ENCODE assay signal across 13 cellular contexts in the genomic region with DNA sequence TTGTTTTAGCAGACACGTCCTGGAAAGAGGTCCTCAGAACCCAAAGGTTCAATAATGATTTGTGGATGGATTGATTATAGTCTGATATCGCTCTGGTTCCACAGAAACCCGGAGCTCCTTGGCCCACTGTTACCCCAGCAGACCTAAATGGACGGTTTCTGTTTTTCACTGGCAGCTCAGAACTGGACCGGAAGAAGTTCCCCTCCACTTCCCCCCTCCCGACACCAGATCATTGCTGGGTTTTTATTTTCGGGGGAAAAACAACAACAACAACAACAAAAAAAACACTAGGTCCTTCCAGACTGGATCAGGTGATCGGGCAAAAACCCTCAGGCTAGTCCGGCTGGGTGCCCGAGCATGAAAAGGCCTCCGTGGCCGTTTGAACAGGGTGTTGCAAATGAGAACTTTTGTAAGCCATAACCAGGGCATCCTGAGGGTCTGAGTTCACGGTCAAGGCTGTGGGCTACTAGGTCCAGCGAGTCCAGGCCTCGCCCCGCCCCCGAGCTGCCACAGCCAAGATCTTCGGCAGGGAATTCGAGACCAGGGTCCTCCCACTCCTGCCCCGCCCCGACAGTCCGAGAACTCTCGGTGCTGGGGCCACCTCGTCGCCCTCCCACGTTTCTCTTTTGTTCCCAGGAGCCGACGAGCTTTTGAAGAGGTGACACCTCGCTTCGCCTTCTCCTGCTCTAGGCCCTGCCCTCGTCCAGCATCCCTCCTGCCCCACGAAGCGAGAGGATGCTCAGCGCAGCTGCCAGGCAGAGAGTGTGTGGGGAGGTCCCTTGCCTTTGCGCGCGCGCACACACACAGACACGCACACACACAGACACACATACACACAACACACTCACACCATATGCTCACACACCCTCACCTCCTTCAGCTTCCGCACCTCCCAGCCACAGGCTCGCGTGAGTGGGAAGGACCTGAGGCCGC. TPM values are rescaled to one million over a fixed set of nuclear protein-coding genes. Genes with fewer than 3 reads are reported as not detected.
DNase-seq lines count a peak whose midpoint lies in the region; ATAC-seq and TF ChIP-seq lines count a peak whose summit lies in the region.
"Had no signal": no experiment of that assay in that cellular context is flagged by ENCODE, and none has a peak within 500 bp of the region (broad histone marks: within the 10 kb centered on the region; RNA-seq: fewer than 3 reads in every experiment).

No MANE protein-coding gene starts in this region.

- no peak overlapping the region for H3K27ac Mint-ChIP-seq in activated naive CD8-positive, alpha-beta T cell treated with anti-CD3 and anti-CD28 coated beads, Interleukin-2, amount 50 U/mL, for 24 hours
- no peak overlapping the region for H3K27ac Mint-ChIP-seq in immature natural killer cell

- H3K27me3 ChIP-seq in right cardiac atrium (ENCODE audit: control insufficient read depth, insufficient read depth) (peaks cover 8% of the 10 kb centered on the region), upper lobe of right lung (peaks cover 98% of the 10 kb centered on the region)

- H3K4me1 Mint-ChIP-seq in activated naive CD8-positive, alpha-beta T cell treated with anti-CD3 and anti-CD28 coated beads, Interleukin-2, amount 50 U/mL, for 24 hours: peaks cover 24% of the 10 kb centered on the region
- H3K4me1 Mint-ChIP-seq in immature natural killer cell: peaks cover 15% of the 10 kb centered on the region in 2 donors

- H3K36me3 Mint-ChIP-seq in activated naive CD8-positive, alpha-beta T cell treated with anti-CD3 and anti-CD28 coated beads, Interleukin-2, amount 50 U/mL, for 24 hours (ENCODE audit: low read depth): peaks cover 9% of the 10 kb centered on the region
- H3K36me3 Mint-ChIP-seq in immature natural killer cell: peaks cover 0 to 8% (median 5%) of the 10 kb centered on the region in 3 donors

- peaks cover 6% of the 10 kb centered on the region for H3K9me3 Mint-ChIP-seq in activated naive CD8-positive, alpha-beta T cell treated with anti-CD3 and anti-CD28 coated beads, Interleukin-2, amount 50 U/mL, for 24 hours
- peaks cover 5 to 47% (median 16%) of the 10 kb centered on the region in 6 donors for H3K9me3 Mint-ChIP-seq in immature natural killer cell

- no peaks in the 10 kb centered on the region for H3K4me1 ChIP-seq in right cardiac atrium (ENCODE audit: control insufficient read depth, insufficient read depth, low read length)
- H3K4me1 ChIP-seq in upper lobe of right lung: no peaks in the 10 kb centered on the region

- H3K27ac ChIP-seq in right cardiac atrium (ENCODE audit: low read length) (no peak overlapping the region), upper lobe of right lung (no peak overlapping the region), coronary artery (no peak overlapping the region)
- H3K27ac ChIP-seq: C4-2B, neutrophil had no signal

- no peak for TF ChIP-seq CTCF in upper lobe of right lung (IDR thresholded peaks at IDR 0.05)
- no peak for TF ChIP-seq CTCF in coronary artery (IDR thresholded peaks at IDR 0.05)

- H3K4me3 ChIP-seq in right cardiac atrium (ENCODE audit: low read length) (no peak overlapping the region), upper lobe of right lung (no peak overlapping the region), coronary artery (no peak overlapping the region)

- 8% methylated on average over 43 of the region's 43 CpGs for WGBS in right cardiac atrium

- H3K27me3 Mint-ChIP-seq in activated naive CD8-positive, alpha-beta T cell treated with anti-CD3 and anti-CD28 coated beads, Interleukin-2, amount 50 U/mL, for 24 hours: peaks cover 94% of the 10 kb centered on the region
- H3K27me3 Mint-ChIP-seq in immature natural killer cell (ENCODE audit: low read depth in 3 of 3): peaks cover 69 to 91% (median 82%) of the 10 kb centered on the region in 3 donors

- no peaks in the 10 kb centered on the region for H3K9me3 ChIP-seq in right cardiac atrium (ENCODE audit: control insufficient read depth, low read length)
- H3K9me3 ChIP-seq in upper lobe of right lung: no peaks in the 10 kb centered on the region
- H3K9me3 ChIP-seq: neutrophil had no signal

- no peaks in the 10 kb centered on the region for H3K36me3 ChIP-seq in upper lobe of right lung
- H3K36me3 ChIP-seq: neutrophil had no signal

- peak overlapping the region; percentile 11 for H3K4me3 Mint-ChIP-seq in activated naive CD8-positive, alpha-beta T cell treated with anti-CD3 and anti-CD28 coated beads, Interleukin-2, amount 50 U/mL, for 24 hours
- H3K4me3 Mint-ChIP-seq in immature natural killer cell: peak overlapping the region in 4 of 5 donors; percentile 18 to 61 (median 40)

- intact Hi-C loops in right cardiac atrium (cut with DNase I) (no loop called here), cardiac septum (cut with DNase I) (loop anchor here (5.0 kb wide), 1 partner anchor 33 kb away; no protein-coding TSS in a partner anchor), upper lobe of right lung (cut with DNase I) (no loop called here)

- peak; percentile 11 for ATAC-seq in right cardiac atrium
- no peak for ATAC-seq in activated naive CD8-positive, alpha-beta T cell treated with anti-CD3 and anti-CD28 coated beads, Interleukin-2, amount 50 U/mL, for 24 hours
- ATAC-seq in upper lobe of right lung: peak; percentile 33
- ATAC-seq in GM21367 (IDR thresholded peaks at IDR 0.05; ENCODE audit: unreplicated experiment): no peak

- DNase-seq in right cardiac atrium (peak in 1 of 3 donors; percentile 11), cardiac septum (ENCODE audit: low spot score) (no peak), immature natural killer cell (no peak), upper lobe of right lung (no peak), coronary artery (ENCODE audit: low spot score) (no peak), 8988T (no peak)
- DNase-seq in activated naive CD8-positive, alpha-beta T cell treated with anti-CD3 and anti-CD28 coated beads, Interleukin-2, amount 50 U/mL, for 24 hours: no peak
- DNase-seq: NCI-H446; SHP77 treated with DMSO at 0.1 percent for 48 hours; stimulated activated CD4-positive, alpha-beta T cell treated with anti-CD3 and anti-CD28 coated beads, Interleukin-1b, Interleukin-23, amount 100 ng/mL, for 48 hours had no signal

RNA-seq across cellular contexts. Expression of gene ZIC2, which starts 8.7 kb away (rescaled TPM):
- total RNA-seq in right cardiac atrium: not detected
- not detected for polyA plus RNA-seq in right cardiac atrium
- not detected for total RNA-seq in cardiac septum
- polyA plus RNA-seq in immature natural killer cell: not detected
- not detected for total RNA-seq in upper lobe of right lung

RNA-seq across cellular contexts. Expression of gene ZIC5, which starts 18.7 kb away (rescaled TPM):
- not detected for total RNA-seq in right cardiac atrium
- not detected for polyA plus RNA-seq in right cardiac atrium
- 0.05 TPM for total RNA-seq in cardiac septum
- not detected for polyA plus RNA-seq in immature natural killer cell
- not detected for total RNA-seq in upper lobe of right lung

Comparison
In these comparisons a context has a peak if more than half of its experiments do, and no peak if none do; other contexts are left out.
1. ATAC-seq: peak in right cardiac atrium (2 of 2) and upper lobe of right lung (single experiment); none in activated naive CD8-positive, alpha-beta T cell treated with anti-CD3 and anti-CD28 coated beads, Interleukin-2, amount 50 U/mL, for 24 hours (single experiment) and GM21367 (single experiment).